In genomic region chr9:78324068-78324650, GRCh38 we compare ENCODE assay signal across 18 cellular contexts.
"Had no signal": no experiment of that assay in that cellular context is flagged by ENCODE, and none has a peak within 500 bp of the region (broad histone marks: within the 10 kb centered on the region; RNA-seq: fewer than 3 reads in every experiment).

No MANE protein-coding gene starts in this region.

- H3K4me3 ChIP-seq: adrenal gland, ovary, transverse colon, vagina had no signal

- H3K27me3 ChIP-seq: adrenal gland, foreskin keratinocyte, ovary, transverse colon, vagina had no signal

- H3K36me3 ChIP-seq: ovary, transverse colon, vagina had no signal

- H3K9me3 ChIP-seq: adrenal gland, ovary, transverse colon, vagina had no signal

- H3K4me1 ChIP-seq: vagina had no signal

- H3K27me3 Mint-ChIP-seq: activated CD4-positive, alpha-beta T cell treated with anti-CD3 and anti-CD28 coated beads for 36 hours; activated CD8-positive, alpha-beta T cell treated with anti-CD3 and anti-CD28 coated beads for 36 hours; activated naive CD4-positive, alpha-beta T cell treated with anti-CD3 and anti-CD28 coated beads, Interleukin-2, amount 50 U/mL, for 24 hours; effector memory CD8-positive, alpha-beta T cell; stimulated activated naive B cell treated with anti-CD40 and anti-IgM and Interleukin-4, amounts not matched to agents 10 μg/mL and 1 μg/mL and 100 μg/mL, for 72 hours had no signal

- H3K27ac ChIP-seq: foreskin keratinocyte, ovary, transverse colon, vagina had no signal

- H3K27ac Mint-ChIP-seq: activated CD4-positive, alpha-beta T cell treated with anti-CD3 and anti-CD28 coated beads for 36 hours; activated CD8-positive, alpha-beta T cell treated with anti-CD3 and anti-CD28 coated beads for 36 hours; activated naive CD4-positive, alpha-beta T cell treated with anti-CD3 and anti-CD28 coated beads, Interleukin-2, amount 50 U/mL, for 24 hours; effector memory CD8-positive, alpha-beta T cell; stimulated activated naive B cell treated with anti-CD40 and anti-IgM and Interleukin-4, amounts not matched to agents 10 μg/mL and 1 μg/mL and 100 μg/mL, for 72 hours had no signal

- ATAC-seq: activated CD4-positive, alpha-beta T cell treated with anti-CD3 and anti-CD28 coated beads for 36 hours; activated CD8-positive, alpha-beta T cell treated with anti-CD3 and anti-CD28 coated beads for 36 hours; activated T-cell treated with anti-CD3 and anti-CD28 coated beads, Interleukin-2, amount 50 U/mL, for 4 hours; effector memory CD8-positive, alpha-beta T cell; stimulated activated naive B cell treated with anti-CD40 and anti-IgM and Interleukin-4, amounts not matched to agents 10 μg/mL and 1 μg/mL and 100 μg/mL, for 72 hours had no signal

- DNase-seq: activated CD4-positive, alpha-beta T cell treated with anti-CD3 and anti-CD28 coated beads for 36 hours; activated CD8-positive, alpha-beta T cell treated with anti-CD3 and anti-CD28 coated beads for 36 hours; activated effector memory CD4-positive, alpha-beta T cell treated with anti-CD3 and anti-CD28 coated beads, Interleukin-2, amount 50 U/mL, for 16 hours; activated T-cell treated with anti-CD3 and anti-CD28 coated beads, Interleukin-2, amount 50 U/mL, for 4 hours; adrenal gland; caudate nucleus; effector memory CD8-positive, alpha-beta T cell; foreskin keratinocyte; kidney glomerular epithelial cell; midbrain; ovary; stimulated activated CD4-positive, alpha-beta T cell treated with anti-CD3 and anti-CD28 coated beads, Interleukin-12 subunit alpha, Interleukin-12 subunit beta, amount 100 ng/mL, for 4 hours; stimulated activated naive B cell treated with anti-CD40 and anti-IgM and Interleukin-4, amounts not matched to agents 10 μg/mL and 1 μg/mL and 100 μg/mL, for 72 hours; substantia nigra; T1000; transverse colon had no signal

- H3K9me3 Mint-ChIP-seq: activated CD8-positive, alpha-beta T cell treated with anti-CD3 and anti-CD28 coated beads for 36 hours; activated naive CD4-positive, alpha-beta T cell treated with anti-CD3 and anti-CD28 coated beads, Interleukin-2, amount 50 U/mL, for 24 hours; activated T-cell treated with anti-CD3 and anti-CD28 coated beads, Interleukin-2, amount 50 U/mL, for 4 hours; effector memory CD8-positive, alpha-beta T cell had no signal

- H3K4me1 Mint-ChIP-seq: activated CD4-positive, alpha-beta T cell treated with anti-CD3 and anti-CD28 coated beads for 36 hours; stimulated activated naive B cell treated with anti-CD40 and anti-IgM and Interleukin-4, amounts not matched to agents 10 μg/mL and 1 μg/mL and 100 μg/mL, for 72 hours had no signal

- H3K4me3 Mint-ChIP-seq: activated CD4-positive, alpha-beta T cell treated with anti-CD3 and anti-CD28 coated beads for 36 hours; activated CD8-positive, alpha-beta T cell treated with anti-CD3 and anti-CD28 coated beads for 36 hours; activated naive CD4-positive, alpha-beta T cell treated with anti-CD3 and anti-CD28 coated beads, Interleukin-2, amount 50 U/mL, for 24 hours; activated T-cell treated with anti-CD3 and anti-CD28 coated beads, Interleukin-2, amount 50 U/mL, for 4 hours; effector memory CD8-positive, alpha-beta T cell; stimulated activated naive B cell treated with anti-CD40 and anti-IgM and Interleukin-4, amounts not matched to agents 10 μg/mL and 1 μg/mL and 100 μg/mL, for 72 hours had no signal
